22 cellular contexts compared by ENCODE assay signal in genomic region chr6:79676785-79677736, GRCh38.
"Had no signal": no experiment of that assay in that cellular context is flagged by ENCODE, and none has a peak within 500 bp of the region (broad histone marks: within the 10 kb centered on the region; RNA-seq: fewer than 3 reads in every experiment).

No MANE protein-coding gene starts in this region.

- H3K9me3 ChIP-seq: prostate gland, testis, upper lobe of left lung had no signal

- H3K4me3 ChIP-seq: gastroesophageal sphincter, heart right ventricle, prostate gland, smooth muscle cell, testis, upper lobe of left lung had no signal

- H3K4me1 ChIP-seq: prostate gland, testis had no signal

- H3K27me3 Mint-ChIP-seq: activated CD8-positive, alpha-beta memory T cell treated with anti-CD3 and anti-CD28 coated beads, Interleukin-2, amount 10 ng/mL, durations not matched to agents 7 days and 5 days; activated T-helper 17 cell treated with anti-CD3 and anti-CD28 coated beads, Interleukin-2, amount 50 U/mL, for 72 hours; central memory CD8-positive, alpha-beta T cell had no signal

- H3K27ac Mint-ChIP-seq: activated CD4-positive, alpha-beta memory T cell treated with anti-CD3 and anti-CD28 coated beads, Interleukin-2, amount 10 ng/mL, durations not matched to agents 7 days and 5 days; activated CD8-positive, alpha-beta memory T cell treated with anti-CD3 and anti-CD28 coated beads, Interleukin-2, amount 10 ng/mL, durations not matched to agents 7 days and 5 days; activated T-helper 17 cell treated with anti-CD3 and anti-CD28 coated beads, Interleukin-2, amount 50 U/mL, for 72 hours had no signal

- H3K27ac ChIP-seq: brain microvascular endothelial cell, gastroesophageal sphincter, heart right ventricle, prostate gland, testis, upper lobe of left lung had no signal

- H3K36me3 Mint-ChIP-seq: activated CD8-positive, alpha-beta memory T cell treated with anti-CD3 and anti-CD28 coated beads, Interleukin-2, amount 10 ng/mL, durations not matched to agents 7 days and 5 days had no signal

- DNase-seq: activated CD4-positive, alpha-beta memory T cell treated with anti-CD3 and anti-CD28 coated beads, Interleukin-2, amount 10 ng/mL, durations not matched to agents 7 days and 5 days; activated CD4-positive, alpha-beta T cell treated with anti-CD3 and anti-CD28 coated beads for 48 hours; activated CD4-positive, CD25-positive, alpha-beta regulatory T cell; activated CD8-positive, alpha-beta memory T cell treated with anti-CD3 and anti-CD28 coated beads, Interleukin-2, amount 10 ng/mL, durations not matched to agents 7 days and 5 days; activated naive CD4-positive, alpha-beta T cell; activated T-cell treated with anti-CD3 and anti-CD28 coated beads, Interleukin-2, amount 50 U/mL, for 1 hour; anterior cingulate cortex; brain microvascular endothelial cell; cortex of kidney; erythroblast; heart right ventricle; occipital lobe; right cardiac atrium; stimulated activated CD4-positive, alpha-beta T cell treated with anti-CD3 and anti-CD28 coated beads, Interleukin-4, amount 100 ng/mL, for 1 hour; T1000; testis; upper lobe of left lung had no signal

- H3K27me3 ChIP-seq: brain microvascular endothelial cell, gastroesophageal sphincter, heart right ventricle, testis, upper lobe of left lung had no signal

- H3K36me3 ChIP-seq: brain microvascular endothelial cell, prostate gland had no signal

- H3K9me3 Mint-ChIP-seq: activated CD4-positive, alpha-beta memory T cell treated with anti-CD3 and anti-CD28 coated beads, Interleukin-2, amount 10 ng/mL, durations not matched to agents 7 days and 5 days; activated T-helper 17 cell treated with anti-CD3 and anti-CD28 coated beads, Interleukin-2, amount 50 U/mL, for 72 hours; central memory CD8-positive, alpha-beta T cell had no signal

- H3K4me3 Mint-ChIP-seq: activated CD4-positive, alpha-beta memory T cell treated with anti-CD3 and anti-CD28 coated beads, Interleukin-2, amount 10 ng/mL, durations not matched to agents 7 days and 5 days; activated CD8-positive, alpha-beta memory T cell treated with anti-CD3 and anti-CD28 coated beads, Interleukin-2, amount 10 ng/mL, durations not matched to agents 7 days and 5 days; activated T-helper 17 cell treated with anti-CD3 and anti-CD28 coated beads, Interleukin-2, amount 50 U/mL, for 72 hours; central memory CD8-positive, alpha-beta T cell had no signal

- ATAC-seq: activated CD8-positive, alpha-beta memory T cell treated with anti-CD3 and anti-CD28 coated beads, Interleukin-2, amount 10 ng/mL, durations not matched to agents 7 days and 5 days; activated T-helper 17 cell treated with anti-CD3 and anti-CD28 coated beads, Interleukin-2, amount 50 U/mL, for 72 hours; gastroesophageal sphincter had no signal
